In the genomic region with DNA sequence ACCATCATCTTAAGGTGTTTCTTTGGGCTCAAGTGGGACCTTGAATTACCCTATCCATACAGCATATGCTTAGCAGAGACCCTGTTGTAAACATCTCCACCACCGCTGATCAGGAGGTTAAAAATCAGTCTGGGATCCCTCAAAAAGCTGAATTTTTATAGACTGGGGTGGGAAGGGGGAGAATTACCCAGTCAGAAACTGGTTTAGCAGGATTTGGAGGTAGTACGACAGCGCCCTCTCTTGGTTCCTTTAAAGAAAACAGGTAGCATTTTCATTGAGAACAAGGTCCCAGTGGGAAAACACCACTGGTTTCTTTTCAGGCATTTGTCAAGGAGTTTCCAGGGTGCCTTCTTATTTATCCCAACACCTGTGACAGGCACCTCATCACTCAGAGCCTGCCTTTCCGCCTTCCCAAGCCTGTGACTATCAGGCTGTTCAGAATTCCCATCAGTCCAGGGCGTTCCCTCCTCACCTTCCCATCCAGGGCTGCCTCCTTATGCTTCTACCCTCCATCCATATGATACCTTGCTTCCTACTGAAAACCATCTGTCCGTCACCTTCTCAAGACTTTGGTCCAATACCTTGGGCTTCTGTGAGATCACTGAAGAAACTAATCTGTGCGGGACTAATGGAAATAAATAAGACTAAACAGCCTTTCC, we compare ENCODE assay signal across 11 cellular contexts.
A peak's percentile ranks its signal among the peaks of the same experiment; 100 is the strongest.
DNase-seq lines count a peak whose midpoint lies in the region; ATAC-seq and TF ChIP-seq lines count a peak whose summit lies in the region.
"Had no signal": no experiment of that assay in that cellular context is flagged by ENCODE, and none has a peak within 500 bp of the region (broad histone marks: within the 10 kb centered on the region; RNA-seq: fewer than 3 reads in every experiment).

No MANE protein-coding gene starts in this region.

- CTCF ChIA-PET in Calu3 (lab: Charles Lee): no interaction called here

- H3K9me3 Mint-ChIP-seq in Calu3 (ENCODE audit: low read depth, unreplicated experiment): no peaks in the 10 kb centered on the region
- H3K9me3 Mint-ChIP-seq: activated naive CD8-positive, alpha-beta T cell treated with anti-CD3 and anti-CD28 coated beads, Interleukin-2, amount 10 ng/mL, durations not matched to agents 7 days and 5 days; memory B cell had no signal

- H3K4me1 Mint-ChIP-seq in Calu3 (ENCODE audit: low read depth, unreplicated experiment): peaks cover 19% of the 10 kb centered on the region
- H3K4me1 Mint-ChIP-seq: activated naive CD8-positive, alpha-beta T cell treated with anti-CD3 and anti-CD28 coated beads, Interleukin-2, amount 10 ng/mL, durations not matched to agents 7 days and 5 days; memory B cell had no signal

- H3K27me3 Mint-ChIP-seq in Calu3 (ENCODE audit: unreplicated experiment): no peaks in the 10 kb centered on the region
- H3K27me3 Mint-ChIP-seq: activated naive CD8-positive, alpha-beta T cell treated with anti-CD3 and anti-CD28 coated beads, Interleukin-2, amount 10 ng/mL, durations not matched to agents 7 days and 5 days had no signal

- peak; percentile 29 for DNase-seq in Calu3
- peak; percentile 36 for DNase-seq in NB4 (ENCODE audit: low read depth)
- DNase-seq in astrocyte of the cerebellum (ENCODE audit: low read depth): no peak
- peak; percentile 58 for DNase-seq in left kidney (ENCODE audit: low read depth, low spot score)
- DNase-seq in NCI-H1436 (lab: John Stamatoyannopoulos, UW): no peak
- no peak for DNase-seq in NCI-H2227 (lab: John Stamatoyannopoulos, UW; ENCODE audit: unreplicated experiment)
- DNase-seq: activated naive CD8-positive, alpha-beta T cell treated with anti-CD3 and anti-CD28 coated beads, Interleukin-2, amount 10 ng/mL, durations not matched to agents 7 days and 5 days had no signal

- no peak overlapping the region for H3K27ac Mint-ChIP-seq in Calu3 (ENCODE audit: unreplicated experiment)
- H3K27ac Mint-ChIP-seq: activated naive CD8-positive, alpha-beta T cell treated with anti-CD3 and anti-CD28 coated beads, Interleukin-2, amount 10 ng/mL, durations not matched to agents 7 days and 5 days; memory B cell had no signal

- H3K36me3 Mint-ChIP-seq in Calu3 (ENCODE audit: insufficient read depth, unreplicated experiment): no peaks in the 10 kb centered on the region
- H3K36me3 Mint-ChIP-seq: activated naive CD8-positive, alpha-beta T cell treated with anti-CD3 and anti-CD28 coated beads, Interleukin-2, amount 10 ng/mL, durations not matched to agents 7 days and 5 days; memory B cell had no signal

- TF ChIP-seq CTCF in Calu3 (IDR thresholded peaks at IDR 0.05; ENCODE audit: unreplicated experiment): peak; percentile 56
- peak; percentile 12 for TF ChIP-seq CTCF in NB4 (IDR thresholded peaks at IDR 0.05; ENCODE audit: low read depth, low read length)
- TF ChIP-seq CTCF in astrocyte of the cerebellum (IDR thresholded peaks at IDR 0.05; ENCODE audit: low read depth, low read length, missing control alignments): peak; percentile 42

- intact Hi-C loops in Calu3 (cut with micrococcal nuclease; ENCODE audit: unreplicated experiment): loop anchor here (5.0 kb wide), 1 partner anchor 455 kb away; no protein-coding TSS in a partner anchor

- ATAC-seq in HG03045 (IDR thresholded peaks at IDR 0.05; ENCODE audit: unreplicated experiment) (no peak), HG02610 (IDR thresholded peaks at IDR 0.05; ENCODE audit: unreplicated experiment) (no peak)
- ATAC-seq: Right ventricle myocardium inferior had no signal

- H3K4me3 Mint-ChIP-seq in Calu3 (ENCODE audit: low read depth, unreplicated experiment): no peak overlapping the region
- H3K4me3 Mint-ChIP-seq: activated naive CD8-positive, alpha-beta T cell treated with anti-CD3 and anti-CD28 coated beads, Interleukin-2, amount 10 ng/mL, durations not matched to agents 7 days and 5 days; memory B cell had no signal

- no TSS peak for BruUV-seq in Calu3 (replicated peaks; lab: Mats Ljungman, UMichigan)

- TF ChIP-seq POLR2A in NB4 (IDR thresholded peaks at IDR 0.05; ENCODE audit: extremely low read depth, insufficient read length): no peak

- in situ Hi-C loops in astrocyte of the cerebellum (cut with HindIII; ENCODE audit: low sequenced_read_pairs): no loop called here

- H3K4me3 ChIP-seq in NB4 (ENCODE audit: low read depth, low read length) (no peak overlapping the region), astrocyte of the cerebellum (ENCODE audit: low read depth, low read length) (no peak overlapping the region)

Comparison
In these comparisons a context has a peak if more than half of its experiments do, and no peak if none do; other contexts are left out.
1. DNase-seq: peak in Calu3 (single experiment), NB4 (single experiment) and left kidney (single experiment); none in astrocyte of the cerebellum (single experiment), NCI-H1436 (single experiment) and NCI-H2227 (single experiment).
2. Peak in every context shown above with its lines, with median percentiles within 50 percentile points of each other: CTCF ChIP-seq.